ENCODE assay signal across 9 cellular contexts in genomic region chrX:45506149-45506768, GRCh38.
DNase-seq lines count a peak whose midpoint lies in the region; TF ChIP-seq lines count a peak whose summit lies in the region.
"Had no signal": no experiment of that assay in that cellular context is flagged by ENCODE, and none has a peak within 500 bp of the region (broad histone marks: within the 10 kb centered on the region; RNA-seq: fewer than 3 reads in every experiment).

No MANE protein-coding gene starts in this region.

- peaks cover 4% of the 10 kb centered on the region for H3K27me3 Mint-ChIP-seq in activated naive CD4-positive, alpha-beta T cell treated with anti-CD3 and anti-CD28 coated beads, Interleukin-2, amount 10 ng/mL, durations not matched to agents 7 days and 5 days

- no peak overlapping the region for H3K9ac ChIP-seq in parathyroid adenoma

- H3K36me3 Mint-ChIP-seq in activated naive CD4-positive, alpha-beta T cell treated with anti-CD3 and anti-CD28 coated beads, Interleukin-2, amount 10 ng/mL, durations not matched to agents 7 days and 5 days: no peaks in the 10 kb centered on the region

- H3K9me3 Mint-ChIP-seq in activated naive CD4-positive, alpha-beta T cell treated with anti-CD3 and anti-CD28 coated beads, Interleukin-2, amount 10 ng/mL, durations not matched to agents 7 days and 5 days: no peaks in the 10 kb centered on the region

- TF ChIP-seq POLR2A in erythroblast (IDR thresholded peaks at IDR 0.05; ENCODE audit: low read length): no peak

- H3K4me2 ChIP-seq in parathyroid adenoma (ENCODE audit: low read length): no peak overlapping the region

- no peak for TF ChIP-seq CTCF in fibroblast of villous mesenchyme (IDR thresholded peaks at IDR 0.05; ENCODE audit: insufficient read depth, low read depth, low read length)
- TF ChIP-seq CTCF in parathyroid adenoma (IDR thresholded peaks at IDR 0.05): no peak

- H3K4me3 ChIP-seq in ACC112 (ENCODE audit: low read depth, low read length) (0 out of 2 replicates have a peak overlapping the region, but pooled peaks have one; percentile 19), fibroblast of villous mesenchyme (ENCODE audit: low read depth, low read length) (no peak overlapping the region), parathyroid adenoma (ENCODE audit: low read depth, low read length) (peak overlapping the region; percentile 1)

- H3K27ac ChIP-seq in ACC112 (ENCODE audit: low read depth, low read length) (peak overlapping the region; percentile 99), parathyroid adenoma (peak overlapping the region; percentile 82)

- H3K4me1 ChIP-seq in ACC112 (ENCODE audit: control insufficient read depth, insufficient read depth, low read length, unreplicated experiment) (peaks cover 34% of the 10 kb centered on the region), parathyroid adenoma (peaks cover 4% of the 10 kb centered on the region)

- H3K27me3 ChIP-seq in ACC112 (ENCODE audit: insufficient read depth, low read length): no peaks in the 10 kb centered on the region
- H3K27me3 ChIP-seq in parathyroid adenoma (ENCODE audit: control insufficient read depth, insufficient read depth, low read length): no peaks in the 10 kb centered on the region

- no peak overlapping the region for H3K4me3 Mint-ChIP-seq in activated naive CD4-positive, alpha-beta T cell treated with anti-CD3 and anti-CD28 coated beads, Interleukin-2, amount 10 ng/mL, durations not matched to agents 7 days and 5 days

- CTCF ChIA-PET in activated naive CD4-positive, alpha-beta T cell treated with anti-CD3 and anti-CD28 coated beads, Interleukin-2, amount 10 ng/mL, durations not matched to agents 7 days and 5 days (lab: Charles Lee): interaction anchor here (1.0 kb wide), 1 partner anchor 9 kb away, joined by 3 read pairs; no protein-coding TSS in a partner anchor

- H3K4me1 Mint-ChIP-seq in activated naive CD4-positive, alpha-beta T cell treated with anti-CD3 and anti-CD28 coated beads, Interleukin-2, amount 10 ng/mL, durations not matched to agents 7 days and 5 days: no peaks in the 10 kb centered on the region

- H3K27ac Mint-ChIP-seq in activated naive CD4-positive, alpha-beta T cell treated with anti-CD3 and anti-CD28 coated beads, Interleukin-2, amount 10 ng/mL, durations not matched to agents 7 days and 5 days: no peak overlapping the region

- H3K36me3 ChIP-seq in ACC112 (ENCODE audit: insufficient read depth, low read length) (no peaks in the 10 kb centered on the region), parathyroid adenoma (ENCODE audit: control insufficient read depth, insufficient read depth, low read length) (no peaks in the 10 kb centered on the region)

- peak; percentile 26 for DNase-seq in RPMI7951 (ENCODE audit: low read depth)
- DNase-seq in fibroblast of villous mesenchyme (ENCODE audit: low read depth): peak; percentile 64
- no peak for DNase-seq in stimulated activated CD4-positive, alpha-beta T cell treated with anti-CD3 and anti-CD28 coated beads, Interleukin-1b, Interleukin-23, amount 100 ng/mL, for 48 hours
- DNase-seq in activated naive CD4-positive, alpha-beta T cell treated with anti-CD3 and anti-CD28 coated beads, Interleukin-2, amount 10 ng/mL, durations not matched to agents 7 days and 5 days: no peak
- DNase-seq in erythroblast (lab: John Stamatoyannopoulos, UW): no peak
- no peak for DNase-seq in activated naive CD4-positive, alpha-beta T cell treated with anti-CD3 and anti-CD28 coated beads, Interleukin-2, amount 50 U/mL, for 16 hours
- DNase-seq: NCI-H2171 had no signal

- H3K79me2 ChIP-seq in ACC112 (ENCODE audit: control insufficient read depth, insufficient read depth, low read length, unreplicated experiment) (no peaks in the 10 kb centered on the region), parathyroid adenoma (no peaks in the 10 kb centered on the region)

- H2AFZ ChIP-seq in ACC112 (ENCODE audit: low read length, unreplicated experiment) (no peak overlapping the region), parathyroid adenoma (peak overlapping the region; percentile 60)

- no peaks in the 10 kb centered on the region for H3K9me3 ChIP-seq in parathyroid adenoma (ENCODE audit: control insufficient read depth, low read length)

Comparison
In these comparisons a context has a peak if more than half of its experiments do, and no peak if none do; other contexts are left out.
1. DNase-seq: peak in RPMI7951 (single experiment) and fibroblast of villous mesenchyme (single experiment); none in stimulated activated CD4-positive, alpha-beta T cell treated with anti-CD3 and anti-CD28 coated beads, Interleukin-1b, Interleukin-23, amount 100 ng/mL, for 48 hours (single experiment), activated naive CD4-positive, alpha-beta T cell treated with anti-CD3 and anti-CD28 coated beads, Interleukin-2, amount 10 ng/mL, durations not matched to agents 7 days and 5 days (single experiment), erythroblast (0 of 2) and activated naive CD4-positive, alpha-beta T cell treated with anti-CD3 and anti-CD28 coated beads, Interleukin-2, amount 50 U/mL, for 16 hours (single experiment).